11 cellular contexts compared by ENCODE assay signal in the genomic region with DNA sequence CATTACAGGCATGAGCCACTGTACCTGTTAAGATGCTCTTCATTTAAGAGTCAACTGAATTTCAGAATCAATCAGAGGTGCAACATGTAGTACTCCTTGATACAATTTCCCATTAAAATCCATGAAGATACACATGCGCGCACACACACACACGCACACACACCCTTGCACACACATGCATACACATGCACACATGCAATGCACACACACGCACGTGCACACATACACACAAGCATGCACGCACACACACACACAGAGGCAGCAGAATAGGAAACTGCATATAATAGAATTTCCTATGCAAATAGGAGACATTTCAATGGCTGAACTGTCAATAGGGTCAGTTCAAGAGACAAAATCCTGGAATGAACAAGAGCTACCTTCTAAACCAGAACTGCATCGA.
"Had no signal": no experiment of that assay in that cellular context is flagged by ENCODE, and none has a peak within 500 bp of the region (broad histone marks: within the 10 kb centered on the region; RNA-seq: fewer than 3 reads in every experiment).

No MANE protein-coding gene starts in this region.

- DNase-seq: GM23248, GOT3, H7, H9, HCEC 1CT, HFFc6 had no signal

- H3K4me2 ChIP-seq: GM23338 had no signal

- H3K36me3 ChIP-seq: HAP-1 had no signal

- H2AFZ ChIP-seq: GM23248, GM23338 had no signal

- ATAC-seq: GM23338, HCT116 had no signal

- H3K9me3 ChIP-seq: HAP-1 had no signal

- H3K4me3 ChIP-seq: GM23248, GM23338, HAP-1 had no signal

- FAIRE-seq: H1, H54 had no signal

- H3K9ac ChIP-seq: GM23248 had no signal

- H3K4me1 ChIP-seq: HAP-1 had no signal

- H3K27ac ChIP-seq: GM23248 had no signal
